ENCODE assay signal across 15 cellular contexts in genomic region chr14:32364941-32365340, GRCh38.
"Had no signal": no experiment of that assay in that cellular context is flagged by ENCODE, and none has a peak within 500 bp of the region (broad histone marks: within the 10 kb centered on the region; RNA-seq: fewer than 3 reads in every experiment).

No MANE protein-coding gene starts in this region.

- H3K27ac ChIP-seq: ascending aorta, esophagus muscularis mucosa, lower lobe of right lung, thyroid gland had no signal

- DNase-seq: activated B cell treated with CpG ODN at 0.5 μM for 24 hours; activated CD4-positive, alpha-beta T cell treated with anti-CD3 and anti-CD28 coated beads, Interleukin-2, amount 10 ng/mL, durations not matched to agents 24 days and 14 days; activated CD8-positive, alpha-beta T cell treated with anti-CD3 and anti-CD28 coated beads for 36 hours; activated naive CD4-positive, alpha-beta T cell treated with Interleukin-2 at 50 U/mL for 16 hours; activated naive CD8-positive, alpha-beta T cell treated with anti-CD3 and anti-CD28 coated beads, Interleukin-2, amount 50 U/mL, for 24 hours; activated T-cell treated with anti-CD3 and anti-CD28 coated beads, Interleukin-2, amount 50 U/mL, for 1 hour; cerebellar nuclear complex; effector CD8-positive, alpha-beta T cell; immature natural killer cell; lower lobe of right lung; midbrain; stimulated activated naive B cell treated with anti-CD40 and anti-IgM and Interleukin-4, amounts not matched to agents 10 μg/mL and 1 μg/mL and 100 μg/mL, for 72 hours; thyroid gland had no signal
